15 cellular contexts compared by ENCODE assay signal in genomic region chr9:32841314-32841713, GRCh38.
"Had no signal": no experiment of that assay in that cellular context is flagged by ENCODE, and none has a peak within 500 bp of the region (broad histone marks: within the 10 kb centered on the region; RNA-seq: fewer than 3 reads in every experiment).

No MANE protein-coding gene starts in this region.

- H3K4me3 ChIP-seq: uterus had no signal

- H3K27me3 ChIP-seq: uterus had no signal

- H3K4me1 ChIP-seq: parathyroid adenoma, uterus had no signal

- H3K9me3 ChIP-seq: neutrophil, uterus had no signal

- FAIRE-seq: astrocyte, frontal cortex had no signal

- H3K27ac ChIP-seq: epithelial cell of prostate, neutrophil, parathyroid adenoma, uterus had no signal

- H3K36me3 ChIP-seq: neutrophil, uterus had no signal

- DNase-seq: activated CD4-positive, alpha-beta T cell treated with anti-CD3 and anti-CD28 coated beads, Interleukin-2, amount 50 U/mL, for 1 hour; activated CD4-positive, CD25-positive, alpha-beta regulatory T cell; activated naive CD4-positive, alpha-beta T cell treated with anti-CD3 and anti-CD28 coated beads, Interleukin-2, amount 10 ng/mL, durations not matched to agents 7 days and 5 days; dermis blood vessel endothelial cell; effector memory CD8-positive, alpha-beta T cell; left ventricle myocardium superior; mesenchymal stem cell; natural killer cell; T-helper 2 cell; uterus had no signal
